23 cellular contexts compared by ENCODE assay signal in the genomic region with DNA sequence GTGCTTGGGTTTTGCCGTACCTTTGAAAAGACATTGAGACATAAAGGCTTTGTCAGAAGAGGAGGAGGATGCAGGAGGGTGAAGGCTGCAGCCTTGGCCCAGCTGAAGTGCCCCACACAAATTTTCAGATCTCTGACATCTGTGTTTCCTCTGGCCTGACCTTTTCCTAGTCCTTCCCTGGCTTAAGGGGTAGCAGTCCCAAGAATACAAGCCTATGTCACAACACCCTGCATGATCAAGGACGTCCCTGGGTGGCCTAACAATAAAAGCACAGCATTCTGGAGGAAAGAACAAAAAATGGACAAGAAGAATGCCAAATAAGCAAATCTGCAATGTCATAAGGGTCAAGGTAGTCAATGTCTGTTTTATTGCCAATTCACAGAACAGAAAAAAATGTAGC.
DNase-seq lines count a peak whose midpoint lies in the region; ATAC-seq, FAIRE-seq and TF ChIP-seq lines count a peak whose summit lies in the region.
"Had no signal": no experiment of that assay in that cellular context is flagged by ENCODE, and none has a peak within 500 bp of the region (broad histone marks: within the 10 kb centered on the region; RNA-seq: fewer than 3 reads in every experiment).

No MANE protein-coding gene starts in this region.

- H3K4me1 ChIP-seq in A549 = peaks cover 73% of the 10 kb centered on the region
- H3K4me1 ChIP-seq in DND-41 (ENCODE audit: insufficient read depth, low read length) = peaks cover 36% of the 10 kb centered on the region
- H3K4me1 ChIP-seq in adrenal gland (replicated peaks in 1 of 2) = peaks cover 7 to 38% of the 10 kb centered on the region in 2 donors

- H3K36me3 Mint-ChIP-seq in nephron (ENCODE audit: low read depth) = no peaks in the 10 kb centered on the region
- no peaks in the 10 kb centered on the region for H3K36me3 Mint-ChIP-seq in stimulated activated naive B cell treated with anti-CD40 and anti-IgM and Interleukin-4, amounts not matched to agents 10 μg/mL and 1 μg/mL and 100 μg/mL, for 72 hours
- H3K36me3 Mint-ChIP-seq: activated CD4-positive, alpha-beta memory T cell treated with anti-CD3 and anti-CD28 coated beads for 36 hours had no signal

- H3K27ac Mint-ChIP-seq in nephron = peak overlapping the region; percentile 79 to 99 (median 94)
- H3K27ac Mint-ChIP-seq in stimulated activated naive B cell treated with anti-CD40 and anti-IgM and Interleukin-4, amounts not matched to agents 10 μg/mL and 1 μg/mL and 100 μg/mL, for 72 hours = no peak overlapping the region
- H3K27ac Mint-ChIP-seq: activated CD4-positive, alpha-beta memory T cell treated with anti-CD3 and anti-CD28 coated beads for 36 hours had no signal

- H3K36me3 ChIP-seq in DND-41 (ENCODE audit: insufficient read depth, low read length) (no peaks in the 10 kb centered on the region), adrenal gland (replicated peaks in 1 of 2) (no peaks in the 10 kb centered on the region)
- H3K36me3 ChIP-seq: pancreas, right atrium auricular region had no signal

- H3K9me3 ChIP-seq in A549 (no peaks in the 10 kb centered on the region), DND-41 (ENCODE audit: insufficient read depth, low read length, severe bottlenecking) (no peaks in the 10 kb centered on the region), adrenal gland (replicated peaks in 1 of 3) (no peaks in the 10 kb centered on the region)
- H3K9me3 ChIP-seq: pancreas, right atrium auricular region, testis had no signal

- peak overlapping the region; percentile 50; the same call in 1 of the 3 replicates for H3K4me2 ChIP-seq in A549
- no peak overlapping the region for H3K4me2 ChIP-seq in DND-41 (ENCODE audit: insufficient read depth, low read length)

- POLR2A ChIA-PET in A549 (lab: Yijun Ruan, JAX) = no interaction called here

- H3K9ac ChIP-seq in DND-41 (ENCODE audit: low read depth, low read length) = no peak overlapping the region

- no peak overlapping the region for H2AFZ ChIP-seq in DND-41 (ENCODE audit: low read depth, low read length)

- intact Hi-C loops in adrenal gland (cut with DNase I) = no loop called here

- TF ChIP-seq CTCF in A549 (IDR thresholded peaks at IDR 0.05) = no peak
- no peak for TF ChIP-seq CTCF in DND-41 (IDR thresholded peaks at IDR 0.05; ENCODE audit: borderline replicate concordance, extremely low read depth, low read length, poor library complexity, severe bottlenecking)
- TF ChIP-seq CTCF in adrenal gland (IDR thresholded peaks at IDR 0.05) = no peak
- no peak for TF ChIP-seq CTCF in nephron (IDR thresholded peaks at IDR 0.05; ENCODE audit: unreplicated experiment in 3 of 3)

- H3K9me3 Mint-ChIP-seq in nephron = peaks cover 2% of the 10 kb centered on the region
- no peaks in the 10 kb centered on the region for H3K9me3 Mint-ChIP-seq in stimulated activated naive B cell treated with anti-CD40 and anti-IgM and Interleukin-4, amounts not matched to agents 10 μg/mL and 1 μg/mL and 100 μg/mL, for 72 hours
- H3K9me3 Mint-ChIP-seq: activated CD4-positive, alpha-beta memory T cell treated with anti-CD3 and anti-CD28 coated beads for 36 hours had no signal

- no peaks in the 10 kb centered on the region for H4K20me1 ChIP-seq in DND-41 (ENCODE audit: insufficient read depth, low read length)

- H3K27me3 Mint-ChIP-seq in nephron (ENCODE audit: low read depth) = peaks cover 3% of the 10 kb centered on the region
- peaks cover 0 to 14% of the 10 kb centered on the region in 2 donors for H3K27me3 Mint-ChIP-seq in stimulated activated naive B cell treated with anti-CD40 and anti-IgM and Interleukin-4, amounts not matched to agents 10 μg/mL and 1 μg/mL and 100 μg/mL, for 72 hours
- H3K27me3 Mint-ChIP-seq: activated CD4-positive, alpha-beta memory T cell treated with anti-CD3 and anti-CD28 coated beads for 36 hours had no signal

- no peak overlapping the region for H3K4me3 Mint-ChIP-seq in nephron
- no peak overlapping the region for H3K4me3 Mint-ChIP-seq in stimulated activated naive B cell treated with anti-CD40 and anti-IgM and Interleukin-4, amounts not matched to agents 10 μg/mL and 1 μg/mL and 100 μg/mL, for 72 hours
- H3K4me3 Mint-ChIP-seq: activated CD4-positive, alpha-beta memory T cell treated with anti-CD3 and anti-CD28 coated beads for 36 hours had no signal

- CTCF ChIA-PET in A549 (lab: Yijun Ruan, JAX) = interaction anchor here (0.8 kb wide), 1 partner anchor 161 kb away, joined by 3 read pairs; no protein-coding TSS in a partner anchor

- no peak for TF ChIP-seq EP300 in A549 (IDR thresholded peaks at IDR 0.05)

- ATAC-seq in A549 = no peak
- no peak for ATAC-seq in DND-41 (ENCODE audit: insufficient read depth, low read depth)
- no peak for ATAC-seq in HG03175 (IDR thresholded peaks at IDR 0.05; ENCODE audit: unreplicated experiment)
- no peak for ATAC-seq in stimulated activated naive B cell treated with anti-CD40 and anti-IgM and Interleukin-4, amounts not matched to agents 10 μg/mL and 1 μg/mL and 100 μg/mL, for 72 hours (replicated peaks)
- ATAC-seq: HCT116, pancreas had no signal

- 100% methylated on average over 2 of the region's 2 CpGs for WGBS in A549 (ENCODE audit: missing lambda C conversion rate)
- 3 to 54% (median 31%) methylated on average over 2 of the region's 2 CpGs for WGBS in adrenal gland, 4 donors

- TF ChIP-seq POLR2A in A549 (IDR thresholded peaks at IDR 0.05; ENCODE audit: low read length) (no peak), adrenal gland (IDR thresholded peaks at IDR 0.05) (no peak)

- no peaks in the 10 kb centered on the region for H3K79me2 ChIP-seq in DND-41 (ENCODE audit: insufficient read depth, low read length)

- H3K4me3 ChIP-seq in A549 (no peak overlapping the region), DND-41 (ENCODE audit: low read depth in 1 of 2, low read length in 2 of 2) (no peak overlapping the region), adrenal gland (no peak overlapping the region)
- H3K4me3 ChIP-seq: pancreas, right atrium auricular region, testis had no signal

- no peak for DNase-seq in A549 (ENCODE audit: low read depth in 1 of 2, low spot score in 1 of 2)
- no peak for DNase-seq in DND-41
- DNase-seq in adrenal gland = peak in 5 of 7 donors; percentile 24 to 62 (median 37)
- DNase-seq in COLO829 (ENCODE audit: low spot score) = no peak
- DNase-seq in effector CD8-positive, alpha-beta T cell (lab: John Stamatoyannopoulos, UW) = no peak
- no peak for DNase-seq in stimulated activated naive B cell treated with anti-CD40 and anti-IgM and Interleukin-4, amounts not matched to agents 10 μg/mL and 1 μg/mL and 100 μg/mL, for 72 hours
- DNase-seq: activated CD4-positive, alpha-beta memory T cell treated with anti-CD3 and anti-CD28 coated beads for 36 hours; activated CD4-positive, CD25-positive, alpha-beta regulatory T cell; amygdala; C1 segment of cervical spinal cord; islet precursor cell; NCI-H1694 treated with DMSO at 0.1 percent for 48 hours; NCI-H2171; NCI-H526; pancreas; stimulated activated CD4-positive, alpha-beta T cell treated with anti-CD3 and anti-CD28 coated beads, Interleukin-12 subunit alpha, Interleukin-12 subunit beta, amount 100 ng/mL, for 4 hours; stimulated activated CD4-positive, alpha-beta T cell treated with anti-CD3 and anti-CD28 coated beads, Interleukin-4, amount 100 ng/mL, for 24 hours; stimulated activated naive CD4-positive, alpha-beta T cell treated with Interleukin-2 at 50 U/mL for 16 hours; testis had no signal

- FAIRE-seq in A549 (lab: Jason Lieb, UNC) = no peak
- FAIRE-seq: pancreas had no signal

- H3K27ac ChIP-seq in A549 = peak overlapping the region; percentile 87 to 94
- H3K27ac ChIP-seq in DND-41 (ENCODE audit: low read length) = peak overlapping the region; percentile 88
- H3K27ac ChIP-seq in adrenal gland = peak overlapping the region; percentile 6 to 83 (median 46)
- H3K27ac ChIP-seq: pancreas, right atrium auricular region, testis had no signal

- peaks cover 40% of the 10 kb centered on the region for H3K4me1 Mint-ChIP-seq in nephron
- peaks cover 9 to 19% of the 10 kb centered on the region in 2 donors for H3K4me1 Mint-ChIP-seq in stimulated activated naive B cell treated with anti-CD40 and anti-IgM and Interleukin-4, amounts not matched to agents 10 μg/mL and 1 μg/mL and 100 μg/mL, for 72 hours

- no peak for TF ChIP-seq RAD21 in A549 (conservative IDR thresholded peaks at IDR 0.05 in 1 of 2, IDR thresholded peaks at IDR 0.05 in 1 of 2)

- H3K27me3 ChIP-seq in DND-41 (ENCODE audit: insufficient read depth, low read length, poor library complexity) (no peaks in the 10 kb centered on the region), adrenal gland (no peaks in the 10 kb centered on the region)
- H3K27me3 ChIP-seq: pancreas, right atrium auricular region, testis had no signal

TF ChIP-seq in A549, 52 proteins besides CTCF, POLR2A, EP300 and RAD21:
- TF ChIP-seq CHD2 (IDR thresholded peaks at IDR 0.05; ENCODE audit: low read length, partially characterized antibody) = no peak
- TF ChIP-seq ZC3H11A (IDR thresholded peaks at IDR 0.05) = no peak
- TF ChIP-seq MAFK (IDR thresholded peaks at IDR 0.05; ENCODE audit: partially characterized antibody) = peak; percentile 39

Comparison
In these comparisons a context has a peak if more than half of its experiments do, and no peak if none do; other contexts are left out.
1. DNase-seq: peak in adrenal gland (5 of 7); none in A549 (0 of 2), DND-41 (single experiment), COLO829 (single experiment), effector CD8-positive, alpha-beta T cell (single experiment) and stimulated activated naive B cell treated with anti-CD40 and anti-IgM and Interleukin-4, amounts not matched to agents 10 μg/mL and 1 μg/mL and 100 μg/mL, for 72 hours (single experiment).
2. Peak in every context shown above with its lines, with median percentiles within 50 percentile points of each other: H3K27ac ChIP-seq.